ENCODE assay signal across 7 cellular contexts in genomic region chr7:108454674-108455523, GRCh38. TPM values are rescaled to one million over a fixed set of nuclear protein-coding genes. Genes with fewer than 3 reads are reported as not detected.
DNase-seq lines count a peak whose midpoint lies in the region; ATAC-seq and TF ChIP-seq lines count a peak whose summit lies in the region.

No MANE protein-coding gene starts in this region.

- H3K4me1 Mint-ChIP-seq in activated T-helper 1 cell treated with anti-CD3 and anti-CD28 coated beads, Interleukin-12 subunit alpha, Interleukin-12 subunit beta, Interleukin-2, Interleukin-4 antibody, amounts not matched to agents 30 ng/mL and 10 ng/mL and 1 ng/mL, durations not matched to agents 14 hours and 24 hours and 36 hours (ENCODE audit: low read depth), result no peaks in the 10 kb centered on the region

- H3K4me3 Mint-ChIP-seq in activated T-helper 1 cell treated with anti-CD3 and anti-CD28 coated beads, Interleukin-12 subunit alpha, Interleukin-12 subunit beta, Interleukin-2, Interleukin-4 antibody, amounts not matched to agents 30 ng/mL and 10 ng/mL and 1 ng/mL, durations not matched to agents 14 hours and 24 hours and 36 hours, result peak overlapping the region; percentile 62

- peaks cover 51% of the 10 kb centered on the region for H3K27me3 Mint-ChIP-seq in activated T-helper 1 cell treated with anti-CD3 and anti-CD28 coated beads, Interleukin-12 subunit alpha, Interleukin-12 subunit beta, Interleukin-2, Interleukin-4 antibody, amounts not matched to agents 30 ng/mL and 10 ng/mL and 1 ng/mL, durations not matched to agents 14 hours and 24 hours and 36 hours (ENCODE audit: insufficient read depth)

- H3K9me3 Mint-ChIP-seq in activated T-helper 1 cell treated with anti-CD3 and anti-CD28 coated beads, Interleukin-12 subunit alpha, Interleukin-12 subunit beta, Interleukin-2, Interleukin-4 antibody, amounts not matched to agents 30 ng/mL and 10 ng/mL and 1 ng/mL, durations not matched to agents 14 hours and 24 hours and 36 hours, result no peaks in the 10 kb centered on the region

- peak overlapping the region; percentile 44 for H3K4me3 ChIP-seq in GM12864 (ENCODE audit: low read depth, low read length)

- DNase-seq in GM12864 (ENCODE audit: low read depth) (no peak), NCI-H1694 treated with DMSO at 0.1 percent for 48 hours (lab: John Stamatoyannopoulos, UW) (peak; percentile 56), globus pallidus (ENCODE audit: low spot score) (peak; percentile 35), occipital lobe (lab: John Stamatoyannopoulos, UW) (peak; percentile 56)
- DNase-seq in activated T-helper 1 cell treated with anti-CD3 and anti-CD28 coated beads, Interleukin-12 subunit alpha, Interleukin-12 subunit beta, Interleukin-2, Interleukin-4 antibody, amounts not matched to agents 30 ng/mL and 10 ng/mL and 1 ng/mL, durations not matched to agents 14 hours and 24 hours and 36 hours (ENCODE audit: low spot score), result no peak

- no peak for ATAC-seq in HG03139 (IDR thresholded peaks at IDR 0.05; ENCODE audit: unreplicated experiment)
- ATAC-seq in GM18511 (IDR thresholded peaks at IDR 0.05; ENCODE audit: unreplicated experiment), result no peak

- no peak overlapping the region for H3K27ac Mint-ChIP-seq in activated T-helper 1 cell treated with anti-CD3 and anti-CD28 coated beads, Interleukin-12 subunit alpha, Interleukin-12 subunit beta, Interleukin-2, Interleukin-4 antibody, amounts not matched to agents 30 ng/mL and 10 ng/mL and 1 ng/mL, durations not matched to agents 14 hours and 24 hours and 36 hours

- no peaks in the 10 kb centered on the region for H3K36me3 Mint-ChIP-seq in activated T-helper 1 cell treated with anti-CD3 and anti-CD28 coated beads, Interleukin-12 subunit alpha, Interleukin-12 subunit beta, Interleukin-2, Interleukin-4 antibody, amounts not matched to agents 30 ng/mL and 10 ng/mL and 1 ng/mL, durations not matched to agents 14 hours and 24 hours and 36 hours (ENCODE audit: low read depth)

- intact Hi-C loops in activated T-helper 1 cell treated with anti-CD3 and anti-CD28 coated beads, Interleukin-12 subunit alpha, Interleukin-12 subunit beta, Interleukin-2, Interleukin-4 antibody, amounts not matched to agents 30 ng/mL and 10 ng/mL and 1 ng/mL, durations not matched to agents 14 hours and 24 hours and 36 hours (cut with micrococcal nuclease), result loop anchor here (5.0 kb wide), 1 partner anchor 112 kb away; the partner anchor contains the start of genes DNAJB9 and THAP5

- TF ChIP-seq CTCF in GM12864 (IDR thresholded peaks at IDR 0.05; ENCODE audit: low read depth, low read length, missing control alignments), result no peak

RNA-seq across cellular contexts. Expression of gene NRCAM, which starts 1.3 kb away (rescaled TPM):
- total RNA-seq in activated T-helper 1 cell treated with anti-CD3 and anti-CD28 coated beads, Interleukin-12 subunit alpha, Interleukin-12 subunit beta, Interleukin-2, Interleukin-4 antibody, amounts not matched to agents 30 ng/mL and 10 ng/mL and 1 ng/mL, durations not matched to agents 14 hours and 24 hours and 36 hours, result 0.17 and 0.21 TPM in 2 replicates
- 112 TPM for total RNA-seq in occipital lobe

Comparison
In these comparisons a context has a peak if more than half of its experiments do, and no peak if none do; other contexts are left out.
1. DNase-seq: peak in NCI-H1694 treated with DMSO at 0.1 percent for 48 hours (single experiment), globus pallidus (single experiment) and occipital lobe (single experiment); none in GM12864 (single experiment) and activated T-helper 1 cell treated with anti-CD3 and anti-CD28 coated beads, Interleukin-12 subunit alpha, Interleukin-12 subunit beta, Interleukin-2, Interleukin-4 antibody, amounts not matched to agents 30 ng/mL and 10 ng/mL and 1 ng/mL, durations not matched to agents 14 hours and 24 hours and 36 hours (single experiment).
2. RNA of gene NRCAM, which starts 1.3 kb away (total RNA-seq): 112 TPM in occipital lobe (single experiment); 0.17 to 0.21 TPM in activated T-helper 1 cell treated with anti-CD3 and anti-CD28 coated beads, Interleukin-12 subunit alpha, Interleukin-12 subunit beta, Interleukin-2, Interleukin-4 antibody, amounts not matched to agents 30 ng/mL and 10 ng/mL and 1 ng/mL, durations not matched to agents 14 hours and 24 hours and 36 hours; every median in the first group is over 10 times any median in the second.